ENCODE assay signal across 7 cellular contexts in the genomic region with DNA sequence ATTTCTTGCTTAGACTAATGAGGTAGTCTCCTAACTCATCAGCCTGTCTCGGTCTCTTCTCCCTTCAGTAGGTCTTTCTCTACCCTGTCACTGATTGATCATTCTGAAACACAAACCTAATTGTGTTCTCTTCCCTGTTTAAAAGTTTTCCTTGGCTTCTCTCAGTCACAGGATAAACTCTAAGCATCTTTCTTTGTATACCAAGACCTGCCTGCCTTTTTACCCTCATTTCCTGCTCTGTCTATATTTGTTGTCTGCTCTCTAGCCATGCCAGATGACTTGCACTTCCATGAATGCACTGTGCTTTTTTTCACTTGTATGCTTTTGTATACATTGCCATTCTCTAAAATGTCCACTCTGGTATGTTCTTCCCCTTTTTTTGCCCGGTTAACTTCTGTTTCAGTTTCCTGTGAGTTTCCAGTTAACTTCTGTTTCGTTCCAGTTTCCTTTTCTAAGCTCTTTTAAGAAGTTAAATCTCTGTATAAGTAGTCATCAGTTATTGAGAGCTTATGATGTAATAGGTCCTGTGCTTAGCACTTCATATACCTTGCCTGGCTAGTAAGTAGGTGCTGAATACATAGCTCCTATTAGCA. TPM values are rescaled to one million over a fixed set of nuclear protein-coding genes. Genes with fewer than 3 reads are reported as not detected.
DNase-seq lines count a peak whose midpoint lies in the region; ATAC-seq and TF ChIP-seq lines count a peak whose summit lies in the region.

No MANE protein-coding gene starts in this region.

- H3K9me3 ChIP-seq in RWPE2 (ENCODE audit: severe bottlenecking), result no peaks in the 10 kb centered on the region
- no peaks in the 10 kb centered on the region for H3K9me3 ChIP-seq in heart left ventricle
- H3K9me3 ChIP-seq in transverse colon, result no peaks in the 10 kb centered on the region

- H3K36me3 ChIP-seq in RWPE2 (ENCODE audit: low read depth) (peaks cover 7% of the 10 kb centered on the region), heart left ventricle (no peaks in the 10 kb centered on the region), transverse colon (no peaks in the 10 kb centered on the region)

- H3K27me3 ChIP-seq in RWPE2 (ENCODE audit: insufficient read depth, poor library complexity, severe bottlenecking) (no peaks in the 10 kb centered on the region), heart left ventricle (no peaks in the 10 kb centered on the region), transverse colon (no peaks in the 10 kb centered on the region)

- DNase-seq in RWPE2 (ENCODE audit: low spot score), result no peak
- no peak for DNase-seq in heart left ventricle
- no peak for DNase-seq in transverse colon
- no peak for DNase-seq in stimulated activated CD4-positive, alpha-beta T cell treated with anti-CD3 and anti-CD28 coated beads, Interleukin-2, amount 100 ng/mL, for 24 hours
- no peak for DNase-seq in stimulated activated CD4-positive, alpha-beta T cell treated with anti-CD3 and anti-CD28 coated beads, Interleukin-4, amount 100 ng/mL, for 24 hours

- TF ChIP-seq CTCF in RWPE2 (IDR thresholded peaks at IDR 0.05; ENCODE audit: poor library complexity, severe bottlenecking) (no peak), heart left ventricle (IDR thresholded peaks at IDR 0.05) (no peak), transverse colon (IDR thresholded peaks at IDR 0.05) (no peak)

- peaks cover 6% of the 10 kb centered on the region for H3K4me1 ChIP-seq in RWPE2 (ENCODE audit: insufficient read depth, poor library complexity, severe bottlenecking)
- peaks cover 0 to 91% (median 51%) of the 10 kb centered on the region in 12 donors for H3K4me1 ChIP-seq in heart left ventricle
- H3K4me1 ChIP-seq in transverse colon, result peaks cover 7 to 73% (median 22%) of the 10 kb centered on the region in 4 donors

- TF ChIP-seq POLR2A in heart left ventricle (IDR thresholded peaks at IDR 0.05) (no peak), transverse colon (IDR thresholded peaks at IDR 0.05) (no peak)

- H3K4me3 ChIP-seq in RWPE2 (ENCODE audit: severe bottlenecking) (no peak overlapping the region), heart left ventricle (peak overlapping the region in 1 of 12 donors; percentile 4), transverse colon (no peak overlapping the region)

- 34 to 50% (median 45%) methylated on average over 3 of the region's 3 CpGs for WGBS in heart left ventricle, 4 donors
- 27 to 33% methylated on average over 3 of the region's 3 CpGs for WGBS in transverse colon (ENCODE audit: low coverage in 1 of 2), 2 donors

- H3K27ac ChIP-seq in RWPE2 (ENCODE audit: poor library complexity, severe bottlenecking), result peak overlapping the region; percentile 60
- H3K27ac ChIP-seq in heart left ventricle, result peak overlapping the region in 8 of 12 donors; percentile 9 to 95 (median 35)
- H3K27ac ChIP-seq in transverse colon, result peak overlapping the region; percentile 48 to 65 (median 57)

- intact Hi-C loops in heart left ventricle (cut with DNase I) (no loop called here), transverse colon (cut with DNase I; ENCODE audit: low total_unique reads) (no loop called here)

- in situ Hi-C loops in transverse colon (cut with MboI; ENCODE audit: low pct_ligation_motif_present in 1 of 4, low pct_unique_long_range_greater_than_20kb in 1 of 4, low sequenced_read_pairs in 3 of 4), result no loop called here

- peak; percentile 52 for ATAC-seq in GM19023 (IDR thresholded peaks at IDR 0.05; ENCODE audit: unreplicated experiment)
- peak; percentile 56 for ATAC-seq in HG02970 (IDR thresholded peaks at IDR 0.05; ENCODE audit: low FRiP score, unreplicated experiment)
- ATAC-seq in RWPE2 (ENCODE audit: low read depth), result peak; percentile 83
- peak in 3 of 4 donors; percentile 37 to 68 (median 56) for ATAC-seq in heart left ventricle

- TF ChIP-seq EP300 in transverse colon (IDR thresholded peaks at IDR 0.05; ENCODE audit: low read depth), result no peak

RNA-seq across cellular contexts. Expression of a gene that starts 12.8 kb away (rescaled TPM):
- total RNA-seq in heart left ventricle (10 to 100 TPM; 12.0 to 25.0 (median 17.3) TPM), transverse colon (100 to 1,000 TPM in 1 of 4 donors, 10 to 100 TPM in 3; 40.0 to 129 (median 57.9) TPM)
- polyA plus RNA-seq in heart left ventricle, result 1 to 10 TPM; 3.4 to 7.4 TPM
